ENCODE assay signal across 9 cellular contexts in genomic region chr21:34865922-34866271, GRCh38.
DNase-seq lines count a peak whose midpoint lies in the region; ATAC-seq and TF ChIP-seq lines count a peak whose summit lies in the region.
"Had no signal": no experiment of that assay in that cellular context is flagged by ENCODE, and none has a peak within 500 bp of the region (broad histone marks: within the 10 kb centered on the region; RNA-seq: fewer than 3 reads in every experiment).

No MANE protein-coding gene starts in this region.

- TF ChIP-seq POLR2A in adrenal gland (IDR thresholded peaks at IDR 0.05): no peak

- H3K27ac ChIP-seq in SJSA1 (peak overlapping the region; percentile 44), iPS-20b (ENCODE audit: low read length) (no peak overlapping the region), adrenal gland (peak overlapping the region in 1 of 5 donors; percentile 32)

- intact Hi-C loops in adrenal gland (cut with DNase I): no loop called here

- H3K36me3 ChIP-seq in SJSA1 (peaks cover 98% of the 10 kb centered on the region), iPS-20b (ENCODE audit: insufficient read depth, low read depth, low read length) (no peaks in the 10 kb centered on the region), adrenal gland (replicated peaks in 1 of 2) (peaks cover 0 to 5% of the 10 kb centered on the region in 2 donors)

- peak; percentile 34 to 41 for DNase-seq in activated CD4-positive, alpha-beta T cell treated with anti-CD3 and anti-CD28 coated beads for 4 hours
- no peak for DNase-seq in activated CD4-positive, alpha-beta T cell treated with anti-CD3 and anti-CD28 coated beads for 1 hour
- peak; percentile 51 to 63 for DNase-seq in SJSA1 (ENCODE audit: low read depth in 1 of 2, low spot score in 2 of 2)
- no peak for DNase-seq in globus pallidus (ENCODE audit: low spot score)
- DNase-seq in NCI-H187 treated with DMSO at 0.1 percent for 48 hours (lab: John Stamatoyannopoulos, UW): no peak
- no peak for DNase-seq in adrenal gland

- H3K9me3 ChIP-seq in SJSA1 (replicated peaks) (no peaks in the 10 kb centered on the region), iPS-20b (ENCODE audit: insufficient read depth, low read depth, low read length) (no peaks in the 10 kb centered on the region), adrenal gland (replicated peaks in 1 of 3) (no peaks in the 10 kb centered on the region)

- H3K4me3 ChIP-seq in SJSA1 (no peak overlapping the region), iPS-20b (ENCODE audit: low read length) (peak overlapping the region; percentile 15; the same call in 1 of the 2 replicates), adrenal gland (no peak overlapping the region)
- H3K4me3 ChIP-seq: lung had no signal

- WGBS in adrenal gland, 4 donors: 67 to 79% (median 73%) methylated on average over 9 of the region's 9 CpGs

- TF ChIP-seq CTCF in adrenal gland (IDR thresholded peaks at IDR 0.05): no peak

- H3K27me3 ChIP-seq in SJSA1 (replicated peaks) (no peaks in the 10 kb centered on the region), iPS-20b (ENCODE audit: insufficient read depth, low read length) (peaks cover 66% of the 10 kb centered on the region), adrenal gland (no peaks in the 10 kb centered on the region)

- peak; percentile 85 for ATAC-seq in HG03039 (IDR thresholded peaks at IDR 0.05; ENCODE audit: unreplicated experiment)

- no peak overlapping the region for H3K9ac ChIP-seq in iPS-20b (ENCODE audit: low read depth, low read length)

- peaks cover 47% of the 10 kb centered on the region for H3K4me1 ChIP-seq in SJSA1 (replicated peaks)
- H3K4me1 ChIP-seq in iPS-20b (ENCODE audit: insufficient read depth, low read length): peaks cover 11% of the 10 kb centered on the region
- H3K4me1 ChIP-seq in adrenal gland (replicated peaks in 1 of 2): peaks cover 0 to 7% of the 10 kb centered on the region in 2 donors

Comparison
In these comparisons a context has a peak if more than half of its experiments do, and no peak if none do; other contexts are left out.
1. DNase-seq: peak in activated CD4-positive, alpha-beta T cell treated with anti-CD3 and anti-CD28 coated beads for 4 hours (2 of 2) and SJSA1 (2 of 2); none in activated CD4-positive, alpha-beta T cell treated with anti-CD3 and anti-CD28 coated beads for 1 hour (single experiment), globus pallidus (single experiment), NCI-H187 treated with DMSO at 0.1 percent for 48 hours (single experiment) and adrenal gland (0 of 7).